ENCODE assay signal across 8 cellular contexts in genomic region chr17:1485748-1486376, GRCh38. TPM values are rescaled to one million over a fixed set of nuclear protein-coding genes. Genes with fewer than 3 reads are reported as not detected.
A peak's percentile ranks its signal among the peaks of the same experiment; 100 is the strongest.
DNase-seq lines count a peak whose midpoint lies in the region; ATAC-seq and TF ChIP-seq lines count a peak whose summit lies in the region.

No MANE protein-coding gene starts in this region.

- no peaks in the 10 kb centered on the region for H3K9me3 ChIP-seq in OCI-LY7 (ENCODE audit: low read length)

- no peak for DNase-seq in AG09309 (ENCODE audit: low read depth)
- DNase-seq in OCI-LY7 (ENCODE audit: low spot score) = peak; percentile 57
- peak; percentile 58 for DNase-seq in activated effector memory CD4-positive, alpha-beta T cell treated with Interleukin-2 at 50 U/mL for 16 hours
- peak; percentile 60 to 80 for DNase-seq in foreskin fibroblast
- peak; percentile 89 for DNase-seq in osteocyte (ENCODE audit: extremely low spot score, unreplicated experiment)
- no peak for DNase-seq in midbrain (lab: John Stamatoyannopoulos, UW)
- no peak for DNase-seq in NCI-H128 (lab: John Stamatoyannopoulos, UW; ENCODE audit: unreplicated experiment)

- H3K36me3 Mint-ChIP-seq in osteocyte (ENCODE audit: unreplicated experiment) = peaks cover 16% of the 10 kb centered on the region

- CTCF ChIA-PET in OCI-LY7 (lab: Charles Lee; ENCODE audit: unreplicated experiment) = no interaction called here

- peak overlapping the region; percentile 89 for H3K27ac ChIP-seq in OCI-LY7 (ENCODE audit: low read depth, low read length, poor library complexity, severe bottlenecking)

- H4K20me1 ChIP-seq in OCI-LY7 (ENCODE audit: insufficient read depth, low read length) = no peaks in the 10 kb centered on the region

- peak overlapping the region; percentile 30; the same call in 1 of the 2 replicates for H2AFZ ChIP-seq in OCI-LY7 (ENCODE audit: low read length)

- H3K4me2 ChIP-seq in OCI-LY7 (ENCODE audit: low read length) = peak overlapping the region; percentile 85; the same call in 1 of the 2 replicates

- intact Hi-C loops in OCI-LY7 (cut with micrococcal nuclease; ENCODE audit: unreplicated experiment) = loop anchor here (2.0 kb wide), 1 partner anchor 75 kb away; no protein-coding TSS in a partner anchor

- POLR2A ChIA-PET in OCI-LY7 (lab: Charles Lee) = no interaction called here

- BruUV-seq in OCI-LY7 (replicated peaks; lab: Mats Ljungman, UMichigan) = no TSS peak

- no peaks in the 10 kb centered on the region; the same call in 1 of the 2 replicates for H3K79me2 ChIP-seq in OCI-LY7 (ENCODE audit: insufficient read depth, low read depth, low read length)

- H3K4me1 ChIP-seq in OCI-LY7 (ENCODE audit: insufficient read depth, low read length, poor library complexity, severe bottlenecking) = peaks cover 52% of the 10 kb centered on the region

- peaks cover 36% of the 10 kb centered on the region for H3K4me1 Mint-ChIP-seq in osteocyte (ENCODE audit: unreplicated experiment)

- peak overlapping the region; percentile 63 for H3K4me3 Mint-ChIP-seq in osteocyte (ENCODE audit: unreplicated experiment)

- peak overlapping the region; percentile 60 for H3K27ac Mint-ChIP-seq in osteocyte (ENCODE audit: unreplicated experiment)

- H3K4me3 ChIP-seq in AG09309 (ENCODE audit: control insufficient read depth, low read depth, low read length) (peak overlapping the region; percentile 58), OCI-LY7 (ENCODE audit: low read depth, low read length, poor library complexity, severe bottlenecking) (peak overlapping the region; percentile 73), foreskin fibroblast (ENCODE audit: low read depth in 1 of 2, low read length in 2 of 2) (peak overlapping the region; percentile 78 to 81)

- ATAC-seq in GM21381 (IDR thresholded peaks at IDR 0.05; ENCODE audit: unreplicated experiment) = peak; percentile 19

- H3K9me3 Mint-ChIP-seq in osteocyte (ENCODE audit: unreplicated experiment) = no peaks in the 10 kb centered on the region

- H3K36me3 ChIP-seq in OCI-LY7 (ENCODE audit: insufficient read depth, low read length) = peaks cover 14% of the 10 kb centered on the region

- no peaks in the 10 kb centered on the region for H3K9me2 ChIP-seq in OCI-LY7 (ENCODE audit: insufficient read depth, low read length)

- TF ChIP-seq CTCF in AG09309 (IDR thresholded peaks at IDR 0.05; ENCODE audit: control insufficient read depth, insufficient read depth, low read depth, low read length, missing control alignments) (no peak), OCI-LY7 (conservative IDR thresholded peaks at IDR 0.05; ENCODE audit: low read length) (no peak), foreskin fibroblast (IDR thresholded peaks at IDR 0.05; ENCODE audit: low read depth, low read length) (no peak), osteocyte (IDR thresholded peaks at IDR 0.05) (no peak)

- no peaks in the 10 kb centered on the region for H3K27me3 Mint-ChIP-seq in osteocyte (ENCODE audit: unreplicated experiment)

RNA-seq across cellular contexts. Expression of gene MYO1C, which starts 6.6 kb away (rescaled TPM):
- total RNA-seq in OCI-LY7 (2014; rRNA removed; shearing (Covaris generic)) = 16.1 and 17.2 TPM in 2 replicates
- total RNA-seq in OCI-LY7 (2022) (70.5 and 74.4 TPM in 2 replicates), osteocyte (183 and 184 TPM in 2 replicates)

RNA-seq across cellular contexts. Expression of gene CRK, which starts 29.8 kb away (rescaled TPM):
- 30.5 and 32.0 TPM in 2 replicates for total RNA-seq in OCI-LY7 (2014; rRNA removed; shearing (Covaris generic))
- total RNA-seq in OCI-LY7 (2022) (30.4 TPM in 2 replicates), osteocyte (55.8 and 57.1 TPM in 2 replicates)

RNA-seq across cellular contexts. Expression of gene INPP5K, which starts 30.6 kb away (rescaled TPM):
- 23.4 and 28.8 TPM in 2 replicates for total RNA-seq in OCI-LY7 (2014; rRNA removed; shearing (Covaris generic))
- total RNA-seq in OCI-LY7 (2022) = 40.7 and 47.0 TPM in 2 replicates
- total RNA-seq in osteocyte = 44.5 and 49.4 TPM in 2 replicates

Comparison
In these comparisons a context has a peak if more than half of its experiments do, and no peak if none do; other contexts are left out.
1. DNase-seq: peak in OCI-LY7 (single experiment), activated effector memory CD4-positive, alpha-beta T cell treated with Interleukin-2 at 50 U/mL for 16 hours (single experiment), foreskin fibroblast (2 of 2) and osteocyte (single experiment); none in AG09309 (single experiment), midbrain (single experiment) and NCI-H128 (single experiment).
2. Peak in every context shown above with its lines, with median percentiles within 50 percentile points of each other: H3K4me3 ChIP-seq.